Comparison of ENCODE assay signal across 10 cellular contexts in genomic region chr14:61555056-61555838, GRCh38.
DNase-seq lines count a peak whose midpoint lies in the region; ATAC-seq and TF ChIP-seq lines count a peak whose summit lies in the region.
"Had no signal": no experiment of that assay in that cellular context is flagged by ENCODE, and none has a peak within 500 bp of the region (broad histone marks: within the 10 kb centered on the region; RNA-seq: fewer than 3 reads in every experiment).

No MANE protein-coding gene starts in this region.

- no peak overlapping the region for H3K9ac ChIP-seq in trophoblast cell (ENCODE audit: low read length)

- peaks cover 24% of the 10 kb centered on the region for H3K4me1 Mint-ChIP-seq in Caco-2 (ENCODE audit: low read depth, unreplicated experiment)
- peaks cover 48 to 52% (median 50%) of the 10 kb centered on the region in 3 donors for H3K4me1 Mint-ChIP-seq in T-cell
- H3K4me1 Mint-ChIP-seq in WTC11, result peaks cover 24% of the 10 kb centered on the region

- peaks cover 26% of the 10 kb centered on the region for H3K79me1 ChIP-seq in trophoblast cell (ENCODE audit: low read length)

- no peak overlapping the region for H3K4ac ChIP-seq in trophoblast cell (ENCODE audit: low read depth, low read length)

- peak overlapping the region; percentile 17 for H3K27ac Mint-ChIP-seq in Caco-2 (ENCODE audit: unreplicated experiment)
- H3K27ac Mint-ChIP-seq in T-cell, result peak overlapping the region; percentile 67 to 83
- no peak overlapping the region for H3K27ac Mint-ChIP-seq in WTC11
- H3K27ac Mint-ChIP-seq: activated CD4-positive, alpha-beta T cell treated with anti-CD3 and anti-CD28 coated beads, Interleukin-2, amount 10 ng/mL, durations not matched to agents 7 days and 5 days had no signal

- H3K4me1 ChIP-seq in Caco-2 (peaks cover 21% of the 10 kb centered on the region), esophagus squamous epithelium (peaks cover 10 to 78% (median 55%) of the 10 kb centered on the region in 3 donors), trophoblast cell (ENCODE audit: control insufficient read depth in 1 of 2, insufficient read depth in 2 of 2, low read length in 2 of 2) (peaks cover 8 to 15% of the 10 kb centered on the region in 2 experiments)

- H2BK5ac ChIP-seq in trophoblast cell (ENCODE audit: low read depth, low read length, poor library complexity), result no peak overlapping the region

- H3K27me3 ChIP-seq in Caco-2 (replicated peaks; ENCODE audit: control insufficient read depth, insufficient read depth, low read length) (no peaks in the 10 kb centered on the region), esophagus squamous epithelium (no peaks in the 10 kb centered on the region), trophoblast cell (ENCODE audit: insufficient read depth, low read length) (no peaks in the 10 kb centered on the region)

- intact Hi-C loops in Caco-2 (cut with micrococcal nuclease; ENCODE audit: unreplicated experiment), result no loop called here
- intact Hi-C loops in esophagus squamous epithelium (cut with DNase I), result no loop called here

- POLR2A ChIA-PET in Caco-2 (lab: Charles Lee), result no interaction called here
- POLR2A ChIA-PET in T-cell (lab: Charles Lee), result no interaction called here
- POLR2A ChIA-PET in WTC11 (lab: Charles Lee), result no interaction called here

- WGBS in esophagus squamous epithelium, 2 donors, result 57 to 81% methylated on average over 3 to 6 of the region's 6 CpGs
- WGBS in trophoblast cell (ENCODE audit: extremely low coverage, insufficient coverage, insufficient read length), result no CpG with 5 or more reads among the region's 6 CpGs

- DNase-seq in Caco-2 (no peak), T-cell (no peak), esophagus squamous epithelium (lab: John Stamatoyannopoulos, UW) (no peak), trophoblast cell (peak; percentile 59 to 69), WTC11 (ENCODE audit: low spot score) (no peak), NCI-H1092 treated with DMSO at 0.1 percent for 48 hours (lab: John Stamatoyannopoulos, UW) (no peak)
- DNase-seq: activated CD4-positive, alpha-beta T cell treated with anti-CD3 and anti-CD28 coated beads, Interleukin-2, amount 10 ng/mL, durations not matched to agents 7 days and 5 days; NCI-H1048; NCI-H69 had no signal

- no peak overlapping the region for H4K12ac ChIP-seq in trophoblast cell (ENCODE audit: low read depth, low read length)

- H3K14ac ChIP-seq in trophoblast cell (ENCODE audit: low read length), result peak overlapping the region; percentile 62

- no peak overlapping the region for H4K8ac ChIP-seq in trophoblast cell (ENCODE audit: low read depth, low read length)

- H3K27ac ChIP-seq in esophagus squamous epithelium, result peak overlapping the region; percentile 55 to 89 (median 72)
- H3K27ac ChIP-seq in trophoblast cell (ENCODE audit: low read depth, low read length), result no peak overlapping the region

- H3K4me2 ChIP-seq in trophoblast cell (ENCODE audit: low read length), result no peak overlapping the region

- no peaks in the 10 kb centered on the region for H3K9me3 Mint-ChIP-seq in Caco-2 (ENCODE audit: unreplicated experiment)
- H3K9me3 Mint-ChIP-seq in T-cell, result no peaks in the 10 kb centered on the region
- peaks cover 6% of the 10 kb centered on the region for H3K9me3 Mint-ChIP-seq in WTC11
- H3K9me3 Mint-ChIP-seq: activated CD4-positive, alpha-beta T cell treated with anti-CD3 and anti-CD28 coated beads, Interleukin-2, amount 10 ng/mL, durations not matched to agents 7 days and 5 days had no signal

- peak overlapping the region; percentile 32 for H2BK120ac ChIP-seq in trophoblast cell (ENCODE audit: insufficient read depth, low read length, poor library complexity)

- H3K9me3 ChIP-seq in Caco-2, result no peaks in the 10 kb centered on the region
- H3K9me3 ChIP-seq in esophagus squamous epithelium, result no peaks in the 10 kb centered on the region
- peaks cover 3% of the 10 kb centered on the region for H3K9me3 ChIP-seq in trophoblast cell (ENCODE audit: insufficient read depth, low read depth, low read length)

- CTCF ChIA-PET in Caco-2 (lab: Charles Lee), result no interaction called here
- CTCF ChIA-PET in T-cell (lab: Charles Lee), result no interaction called here
- CTCF ChIA-PET in WTC11 (lab: Charles Lee), result no interaction called here

- no peak overlapping the region for H3K4me3 Mint-ChIP-seq in Caco-2 (ENCODE audit: unreplicated experiment)
- no peak overlapping the region for H3K4me3 Mint-ChIP-seq in T-cell
- no peak overlapping the region for H3K4me3 Mint-ChIP-seq in WTC11
- H3K4me3 Mint-ChIP-seq: activated CD4-positive, alpha-beta T cell treated with anti-CD3 and anti-CD28 coated beads, Interleukin-2, amount 10 ng/mL, durations not matched to agents 7 days and 5 days had no signal

- BruUV-seq in Caco-2 (replicated peaks; lab: Mats Ljungman, UMichigan), result no TSS peak

- no peak overlapping the region for H3K23ac ChIP-seq in trophoblast cell (ENCODE audit: low read length)

- no peak for TF ChIP-seq CTCF in Caco-2 (IDR thresholded peaks at IDR 0.05; ENCODE audit: insufficient read depth in 1 of 2, low read depth in 1 of 2, low read length in 1 of 2, severe bottlenecking in 1 of 2, unreplicated experiment in 1 of 2)
- no peak for TF ChIP-seq CTCF in esophagus squamous epithelium (IDR thresholded peaks at IDR 0.05)
- TF ChIP-seq CTCF in WTC11 (IDR thresholded peaks at IDR 0.05), result no peak

- peak overlapping the region; percentile 50 for H4K91ac ChIP-seq in trophoblast cell (ENCODE audit: low read depth, low read length)

- ATAC-seq in T-cell (replicated peaks in 1 of 4) (no peak), WTC11 (no peak), GM21737 (IDR thresholded peaks at IDR 0.05; ENCODE audit: unreplicated experiment) (no peak)

- no peaks in the 10 kb centered on the region for H3K36me3 ChIP-seq in Caco-2 (ENCODE audit: control insufficient read depth, insufficient read depth, low read length)
- peaks cover 0 to 20% (median 0%) of the 10 kb centered on the region in 3 donors for H3K36me3 ChIP-seq in esophagus squamous epithelium
- H3K36me3 ChIP-seq in trophoblast cell (ENCODE audit: control insufficient read depth in 1 of 2, insufficient read depth in 2 of 2, low read length in 2 of 2), result peaks cover 9% of the 10 kb centered on the region in 2 experiments

- peak overlapping the region; percentile 76 for H2BK12ac ChIP-seq in trophoblast cell (ENCODE audit: low read length)

- H3K27me3 Mint-ChIP-seq in Caco-2 (ENCODE audit: insufficient read depth, unreplicated experiment) (no peaks in the 10 kb centered on the region), T-cell (no peaks in the 10 kb centered on the region), WTC11 (ENCODE audit: low read depth) (no peaks in the 10 kb centered on the region; the same call in 1 of the 2 replicates)
- H3K27me3 Mint-ChIP-seq: activated CD4-positive, alpha-beta T cell treated with anti-CD3 and anti-CD28 coated beads, Interleukin-2, amount 10 ng/mL, durations not matched to agents 7 days and 5 days had no signal

- H3K4me3 ChIP-seq in Caco-2 (ENCODE audit: low read depth, low read length), result no peak overlapping the region
- H3K4me3 ChIP-seq in esophagus squamous epithelium, result no peak overlapping the region
- H3K4me3 ChIP-seq in trophoblast cell (ENCODE audit: low read depth, low read length), result no peak overlapping the region

- no peak overlapping the region for H2AK5ac ChIP-seq in trophoblast cell (ENCODE audit: low read length)

- no peak overlapping the region for H3K18ac ChIP-seq in trophoblast cell (ENCODE audit: low read length)

- no peak for TF ChIP-seq POLR2A in esophagus squamous epithelium (IDR thresholded peaks at IDR 0.05)

- peaks cover 2% of the 10 kb centered on the region for H3K79me2 ChIP-seq in trophoblast cell (ENCODE audit: control insufficient read depth, insufficient read depth, low read length, poor library complexity)

- no peak overlapping the region for H2AFZ ChIP-seq in trophoblast cell (ENCODE audit: insufficient read depth, low read length, poor library complexity)

- H3K36me3 Mint-ChIP-seq in Caco-2 (ENCODE audit: insufficient read depth, unreplicated experiment) (no peaks in the 10 kb centered on the region), T-cell (peaks cover 23% of the 10 kb centered on the region), WTC11 (no peaks in the 10 kb centered on the region)

TF ChIP-seq in WTC11, 78 proteins besides CTCF, POLR2A, EP300 and RAD21:
- TF ChIP-seq ATF3 (CRISPR knock-in tag; conservative IDR thresholded peaks at IDR 0.05) (no peak), ZBTB43 (CRISPR knock-in tag; IDR thresholded peaks at IDR 0.05) (no peak), TEAD4 (CRISPR knock-in tag; IDR thresholded peaks at IDR 0.05) (no peak)
TF ChIP-seq in WTC11: peak in this region for 0.

Comparison
In these comparisons a context has a peak if more than half of its experiments do, and no peak if none do; other contexts are left out.
1. DNase-seq: peak in trophoblast cell (2 of 2); none in Caco-2 (0 of 2), T-cell (0 of 34), esophagus squamous epithelium (single experiment), WTC11 (single experiment) and NCI-H1092 treated with DMSO at 0.1 percent for 48 hours (single experiment).